18 cellular contexts compared by ENCODE assay signal in the genomic region with DNA sequence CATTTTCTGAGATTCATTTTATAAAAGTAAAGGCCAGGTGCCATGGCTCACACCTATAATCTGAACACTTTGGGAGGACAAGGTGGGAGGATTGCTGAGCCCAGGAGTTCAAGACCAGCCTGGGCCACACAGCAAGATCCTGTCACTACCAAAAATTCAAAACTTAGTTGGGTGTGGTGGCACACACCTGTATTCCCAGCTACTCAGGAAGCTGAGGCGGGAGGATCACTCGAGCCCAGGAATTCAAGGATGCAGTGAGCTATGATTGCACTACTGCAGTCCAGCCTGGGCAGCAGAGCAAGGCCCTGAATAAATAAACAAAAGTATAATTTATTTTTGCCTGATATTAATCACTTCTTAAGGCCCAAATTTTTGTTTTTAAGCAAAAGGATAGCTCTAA. TPM values are rescaled to one million over a fixed set of nuclear protein-coding genes. Genes with fewer than 3 reads are reported as not detected.
DNase-seq lines count a peak whose midpoint lies in the region; ATAC-seq, FAIRE-seq and TF ChIP-seq lines count a peak whose summit lies in the region.
"Had no signal": no experiment of that assay in that cellular context is flagged by ENCODE, and none has a peak within 500 bp of the region (broad histone marks: within the 10 kb centered on the region; RNA-seq: fewer than 3 reads in every experiment).

No MANE protein-coding gene starts in this region.

- H3K9me3 Mint-ChIP-seq in activated CD4-positive, alpha-beta T cell treated with anti-CD3 and anti-CD28 coated beads for 36 hours (ENCODE audit: low read depth) = no peaks in the 10 kb centered on the region
- H3K9me3 Mint-ChIP-seq in stimulated activated effector memory CD8-positive, alpha-beta T cell treated with anti-CD3 and anti-CD28 coated beads, Interleukin-12 subunit alpha, Interleukin-12 subunit beta, amount 100 ng/mL, for 72 hours = no peaks in the 10 kb centered on the region
- H3K9me3 Mint-ChIP-seq: activated naive CD8-positive, alpha-beta T cell treated with anti-CD3 and anti-CD28 coated beads, Interleukin-2, amount 10 ng/mL, durations not matched to agents 7 days and 5 days had no signal

- POLR2A ChIA-PET in activated CD4-positive, alpha-beta T cell treated with anti-CD3 and anti-CD28 coated beads for 36 hours (lab: Charles Lee) = interaction anchor here (0.7 to 1.2 kb wide), 4 partner anchors 21 to 310 kb away, joined by 3 to 15 read pairs (median 5); a partner anchor contains a TSS

- peaks cover 45% of the 10 kb centered on the region for H3K4me1 Mint-ChIP-seq in activated CD4-positive, alpha-beta T cell treated with anti-CD3 and anti-CD28 coated beads for 36 hours
- peaks cover 20% of the 10 kb centered on the region for H3K4me1 Mint-ChIP-seq in stimulated activated effector memory CD8-positive, alpha-beta T cell treated with anti-CD3 and anti-CD28 coated beads, Interleukin-12 subunit alpha, Interleukin-12 subunit beta, amount 100 ng/mL, for 72 hours

- no peak overlapping the region for H3K4me3 ChIP-seq in body of pancreas
- H3K4me3 ChIP-seq: left lung, psoas muscle had no signal

- no peaks in the 10 kb centered on the region for H3K27me3 ChIP-seq in body of pancreas
- H3K27me3 ChIP-seq: left lung had no signal

- H3K36me3 Mint-ChIP-seq in activated CD4-positive, alpha-beta T cell treated with anti-CD3 and anti-CD28 coated beads for 36 hours (ENCODE audit: low read depth) = peaks cover 3% of the 10 kb centered on the region
- peaks cover 39% of the 10 kb centered on the region for H3K36me3 Mint-ChIP-seq in stimulated activated effector memory CD8-positive, alpha-beta T cell treated with anti-CD3 and anti-CD28 coated beads, Interleukin-12 subunit alpha, Interleukin-12 subunit beta, amount 100 ng/mL, for 72 hours

- intact Hi-C loops in activated CD4-positive, alpha-beta T cell treated with anti-CD3 and anti-CD28 coated beads for 36 hours (cut with DNase I, micrococcal nuclease) = loop anchor here in 1 of 2 experiments (10.0 kb wide), 2 partner anchors 119 to 309 kb away; a partner anchor contains a TSS
- intact Hi-C loops in body of pancreas (cut with DNase I) = no loop called here

- ATAC-seq in activated CD4-positive, alpha-beta T cell treated with anti-CD3 and anti-CD28 coated beads for 36 hours = no peak
- ATAC-seq in body of pancreas = no peak
- no peak for ATAC-seq in stimulated activated effector memory CD8-positive, alpha-beta T cell treated with anti-CD3 and anti-CD28 coated beads, Interleukin-12 subunit alpha, Interleukin-12 subunit beta, amount 100 ng/mL, for 72 hours

- TF ChIP-seq POLR2A in GM12891 (IDR thresholded peaks at IDR 0.05; ENCODE audit: low read depth, low read length) = no peak
- TF ChIP-seq POLR2A in body of pancreas (IDR thresholded peaks at IDR 0.05) = no peak

- no peak for DNase-seq in activated CD4-positive, alpha-beta T cell treated with anti-CD3 and anti-CD28 coated beads for 36 hours
- DNase-seq in activated CD4-positive, alpha-beta T cell treated with anti-CD3 and anti-CD28 coated beads, Interleukin-2, amount 50 U/mL, for 1 hour = no peak
- DNase-seq in GM12891 (ENCODE audit: insufficient read length, low spot score) (no peak), body of pancreas (no peak), NCI-H2196 treated with DMSO at 0.1 percent for 48 hours (lab: John Stamatoyannopoulos, UW; ENCODE audit: unreplicated experiment) (no peak)
- no peak for DNase-seq in stimulated activated effector memory CD8-positive, alpha-beta T cell treated with anti-CD3 and anti-CD28 coated beads, Interleukin-12 subunit alpha, Interleukin-12 subunit beta, amount 100 ng/mL, for 72 hours (ENCODE audit: low spot score in 2 of 2)
- DNase-seq in stimulated activated CD4-positive, alpha-beta T cell treated with anti-CD3 and anti-CD28 coated beads, Interleukin-12 subunit alpha, Interleukin-12 subunit beta, amount 100 ng/mL, for 4 hours = no peak
- no peak for DNase-seq in stimulated activated CD4-positive, alpha-beta T cell treated with anti-CD3 and anti-CD28 coated beads, Interleukin-2, amount 100 ng/mL, for 24 hours
- DNase-seq: 8988T; activated naive CD8-positive, alpha-beta T cell treated with anti-CD3 and anti-CD28 coated beads, Interleukin-2, amount 10 ng/mL, durations not matched to agents 7 days and 5 days; effector CD8-positive, alpha-beta T cell; left lung; NCI-H1436 treated with DMSO at 0.1 percent for 48 hours; psoas muscle had no signal

- WGBS in body of pancreas, 2 donors = 90% methylated on average over 2 of the region's 2 CpGs

- H3K27me3 Mint-ChIP-seq in activated CD4-positive, alpha-beta T cell treated with anti-CD3 and anti-CD28 coated beads for 36 hours = no peaks in the 10 kb centered on the region
- H3K27me3 Mint-ChIP-seq: activated naive CD8-positive, alpha-beta T cell treated with anti-CD3 and anti-CD28 coated beads, Interleukin-2, amount 10 ng/mL, durations not matched to agents 7 days and 5 days had no signal

- FAIRE-seq in GM12891 (lab: Jason Lieb, UNC) = peak; percentile 13
- FAIRE-seq: H54, TTC549 had no signal

- peak overlapping the region; percentile 90 to 96 (median 93) for H3K27ac ChIP-seq in body of pancreas
- H3K27ac ChIP-seq: C4-2B, psoas muscle had no signal

- CTCF ChIA-PET in activated CD4-positive, alpha-beta T cell treated with anti-CD3 and anti-CD28 coated beads for 36 hours (lab: Charles Lee) = interaction anchor here (0.9 to 2.8 kb wide), 5 partner anchors 29 to 329 kb away, joined by 3 to 12 read pairs (median 5); no protein-coding TSS in a partner anchor

- no peak for TF ChIP-seq CTCF in body of pancreas (IDR thresholded peaks at IDR 0.05)

- H3K4me3 Mint-ChIP-seq in activated CD4-positive, alpha-beta T cell treated with anti-CD3 and anti-CD28 coated beads for 36 hours = no peak overlapping the region
- no peak overlapping the region for H3K4me3 Mint-ChIP-seq in stimulated activated effector memory CD8-positive, alpha-beta T cell treated with anti-CD3 and anti-CD28 coated beads, Interleukin-12 subunit alpha, Interleukin-12 subunit beta, amount 100 ng/mL, for 72 hours

- peaks cover 48% of the 10 kb centered on the region for H3K4me1 ChIP-seq in body of pancreas
- H3K4me1 ChIP-seq: psoas muscle had no signal

- H3K36me3 ChIP-seq in body of pancreas (replicated peaks in 1 of 2; ENCODE audit: insufficient read depth in 1 of 2, low read depth in 2 of 2) = peaks cover 0 to 5% of the 10 kb centered on the region in 2 donors

- H3K27ac Mint-ChIP-seq in activated CD4-positive, alpha-beta T cell treated with anti-CD3 and anti-CD28 coated beads for 36 hours = peak overlapping the region; percentile 49
- H3K27ac Mint-ChIP-seq in stimulated activated effector memory CD8-positive, alpha-beta T cell treated with anti-CD3 and anti-CD28 coated beads, Interleukin-12 subunit alpha, Interleukin-12 subunit beta, amount 100 ng/mL, for 72 hours = peak overlapping the region; percentile 50

- H3K9me3 ChIP-seq in body of pancreas = no peaks in the 10 kb centered on the region
- H3K9me3 ChIP-seq: left lung, psoas muscle, thoracic aorta had no signal

TF ChIP-seq in GM12891, 5 proteins besides CTCF, POLR2A, EP300 and RAD21:
- TF ChIP-seq POU2F2 (IDR thresholded peaks at IDR 0.05; ENCODE audit: low read depth, low read length) (no peak), PAX5 (IDR thresholded peaks at IDR 0.05; ENCODE audit: insufficient read depth, low read length, severe bottlenecking) (no peak), SPI1 (IDR thresholded peaks at IDR 0.05; ENCODE audit: low read depth, low read length) (no peak), TAF1 (IDR thresholded peaks at IDR 0.05; ENCODE audit: low read depth, low read length) (no peak), POLR2AphosphoS5 (IDR thresholded peaks at IDR 0.05; ENCODE audit: low read depth, low read length) (no peak)

RNA-seq across cellular contexts. Expression of a gene that starts 40.5 kb away (rescaled TPM):
- 1 to 10 TPM; 4.9 to 5.3 TPM for total RNA-seq in activated CD4-positive, alpha-beta T cell treated with anti-CD3 and anti-CD28 coated beads for 36 hours
- 9.3 TPM for polyA plus RNA-seq in GM12891 (2012; ENCODE audit: low read depth, missing spikeins)
- total RNA-seq in body of pancreas = 10 to 100 TPM in 1 of 2 donors, 1 to 10 TPM in 1; 4.0 to 38.7 TPM
